7 cellular contexts compared by ENCODE assay signal in the genomic region with DNA sequence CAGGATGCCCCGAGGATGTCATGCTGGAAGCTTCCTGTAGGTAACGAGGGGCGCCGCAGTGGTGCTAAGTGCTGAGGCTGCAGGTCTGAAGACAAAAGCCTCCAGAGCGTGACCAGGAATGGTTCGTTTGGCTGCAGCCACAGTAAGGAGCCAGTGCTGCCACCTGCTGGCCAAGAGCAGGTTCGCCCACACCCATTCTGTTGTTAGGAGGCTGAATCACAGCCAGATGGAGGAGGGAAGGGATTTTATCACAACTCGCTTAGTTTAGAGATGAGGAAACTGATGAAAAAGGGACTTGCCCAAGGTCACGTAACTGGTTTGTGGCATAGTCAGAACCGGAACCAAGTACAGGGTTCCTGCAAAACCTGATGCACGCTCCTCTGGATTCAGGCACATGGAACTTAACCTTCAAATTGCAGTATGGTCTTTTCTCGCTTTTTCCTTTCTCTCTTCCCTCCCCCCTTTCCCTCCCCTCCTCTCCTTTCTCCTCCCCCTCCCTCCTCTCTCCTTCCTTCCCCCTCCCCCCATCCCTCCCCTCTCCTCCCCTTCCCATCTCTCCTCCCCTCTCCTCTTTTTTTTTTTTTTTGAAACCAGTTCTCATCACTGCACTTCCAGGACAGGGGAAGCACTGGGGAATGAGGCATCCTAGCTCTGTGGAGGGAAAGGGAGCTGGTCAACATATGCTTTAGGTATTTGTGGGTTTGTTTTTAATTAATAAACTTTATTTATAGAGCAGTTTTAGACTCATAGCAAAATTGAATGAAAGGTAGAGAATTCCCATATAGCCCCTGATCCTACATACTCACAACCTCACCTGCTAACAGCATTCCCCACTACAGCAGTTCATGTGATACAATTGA.
DNase-seq lines count a peak whose midpoint lies in the region; ATAC-seq and TF ChIP-seq lines count a peak whose summit lies in the region.

No MANE protein-coding gene starts in this region.

- H3K27ac Mint-ChIP-seq in activated naive CD8-positive, alpha-beta T cell treated with anti-CD3 and anti-CD28 coated beads for 36 hours, result peak overlapping the region; percentile 46

- no peak overlapping the region for H3K27ac ChIP-seq in SU-DHL-6 (ENCODE audit: low read depth, low read length)

- H3K79me2 ChIP-seq in SU-DHL-6 (ENCODE audit: insufficient read depth, low read length), result no peaks in the 10 kb centered on the region

- intact Hi-C loops in cardiac septum (cut with DNase I), result loop anchor here (2.0 to 10.0 kb wide), 4 partner anchors 83 to 281 kb away; a partner anchor contains a TSS

- no peaks in the 10 kb centered on the region for H3K36me3 ChIP-seq in SU-DHL-6 (ENCODE audit: low read length)

- no peaks in the 10 kb centered on the region for H3K9me2 ChIP-seq in SU-DHL-6 (replicated peaks; ENCODE audit: insufficient read depth, low read length)

- no peaks in the 10 kb centered on the region for H3K36me3 Mint-ChIP-seq in activated naive CD8-positive, alpha-beta T cell treated with anti-CD3 and anti-CD28 coated beads for 36 hours

- H3K4me2 ChIP-seq in SU-DHL-6 (ENCODE audit: low read depth, low read length, poor library complexity, severe bottlenecking), result no peak overlapping the region

- H3K27me3 ChIP-seq in SU-DHL-6 (ENCODE audit: low read length), result no peaks in the 10 kb centered on the region

- peak; percentile 87 for DNase-seq in NCI-H1436 (lab: John Stamatoyannopoulos, UW)
- peak; percentile 87 for DNase-seq in activated naive CD8-positive, alpha-beta T cell treated with anti-CD3 and anti-CD28 coated beads for 36 hours
- DNase-seq in cardiac septum (ENCODE audit: low spot score), result peak; percentile 95
- peak; percentile 84 for DNase-seq in pulmonary artery endothelial cell (ENCODE audit: low read depth, low spot score)

- H3F3A ChIP-seq in SU-DHL-6 (ENCODE audit: insufficient read depth), result no peaks in the 10 kb centered on the region

- no peaks in the 10 kb centered on the region for H4K20me1 ChIP-seq in SU-DHL-6 (ENCODE audit: low read depth, low read length)

- peak overlapping the region; percentile 47 for H3K4me3 Mint-ChIP-seq in activated naive CD8-positive, alpha-beta T cell treated with anti-CD3 and anti-CD28 coated beads for 36 hours

- H3K9me3 Mint-ChIP-seq in activated naive CD8-positive, alpha-beta T cell treated with anti-CD3 and anti-CD28 coated beads for 36 hours, result no peaks in the 10 kb centered on the region

- ATAC-seq in GM18498 (IDR thresholded peaks at IDR 0.05; ENCODE audit: unreplicated experiment), result peak; percentile 91
- peak; percentile 92 for ATAC-seq in HG02884 (IDR thresholded peaks at IDR 0.05; ENCODE audit: unreplicated experiment)

- no peaks in the 10 kb centered on the region for H3K27me3 Mint-ChIP-seq in activated naive CD8-positive, alpha-beta T cell treated with anti-CD3 and anti-CD28 coated beads for 36 hours

- H3K9ac ChIP-seq in SU-DHL-6 (ENCODE audit: low read length), result no peak overlapping the region

- TF ChIP-seq CTCF in SU-DHL-6 (IDR thresholded peaks at IDR 0.05; ENCODE audit: insufficient read depth, low read length, poor library complexity, severe bottlenecking), result peak; percentile 87

- no peak overlapping the region for H3K4me3 ChIP-seq in SU-DHL-6 (ENCODE audit: insufficient read depth, low read length, poor library complexity, severe bottlenecking)

- no peak overlapping the region for H2AFZ ChIP-seq in SU-DHL-6 (ENCODE audit: low read depth, low read length, severe bottlenecking)

- H3K9me3 ChIP-seq in SU-DHL-6 (ENCODE audit: insufficient read depth, low read length), result no peaks in the 10 kb centered on the region

- peaks cover 21% of the 10 kb centered on the region for H3K4me1 Mint-ChIP-seq in activated naive CD8-positive, alpha-beta T cell treated with anti-CD3 and anti-CD28 coated beads for 36 hours
